Comparison of ENCODE assay signal across 23 cellular contexts in genomic region chr10:80526218-80526617, GRCh38. TPM values are rescaled to one million over a fixed set of nuclear protein-coding genes. Genes with fewer than 3 reads are reported as not detected.
DNase-seq lines count a peak whose midpoint lies in the region; ATAC-seq and TF ChIP-seq lines count a peak whose summit lies in the region.
"Had no signal": no experiment of that assay in that cellular context is flagged by ENCODE, and none has a peak within 500 bp of the region (broad histone marks: within the 10 kb centered on the region; RNA-seq: fewer than 3 reads in every experiment).

No MANE protein-coding gene starts in this region.

- peaks cover 73% of the 10 kb centered on the region for H3K4me1 Mint-ChIP-seq in activated CD8-positive, alpha-beta memory T cell treated with anti-CD3 and anti-CD28 coated beads, Interleukin-2, amount 10 ng/mL, durations not matched to agents 7 days and 5 days
- peaks cover 50 to 83% (median 68%) of the 10 kb centered on the region in 4 donors for H3K4me1 Mint-ChIP-seq in CD4-positive, alpha-beta memory T cell

- DNase-seq in activated CD8-positive, alpha-beta memory T cell treated with anti-CD3 and anti-CD28 coated beads, Interleukin-2, amount 10 ng/mL, durations not matched to agents 7 days and 5 days: no peak
- DNase-seq in activated CD8-positive, alpha-beta memory T cell treated with anti-CD3 and anti-CD28 coated beads, Interleukin-2, amount 50 U/mL, for 4 hours: no peak
- DNase-seq in CD4-positive, alpha-beta memory T cell: no peak
- no peak for DNase-seq in activated naive CD4-positive, alpha-beta T cell treated with anti-CD3 and anti-CD28 coated beads, Interleukin-2, amount 50 U/mL, for 72 hours (ENCODE audit: low spot score in 2 of 2)
- peak; percentile 32 for DNase-seq in osteoblast (ENCODE audit: insufficient read length, low spot score, missing footprints)
- DNase-seq in globus pallidus (ENCODE audit: low spot score): no peak
- DNase-seq in DMS 273 treated with DMSO at 0.1 percent for 48 hours (lab: John Stamatoyannopoulos, UW): no peak
- DNase-seq: ACHN; IMR-90; kidney; NCI-H2081; occipital lobe; PC-9; SHP77; stimulated activated CD4-positive, alpha-beta T cell treated with anti-CD3 and anti-CD28 coated beads, Interleukin-1b, Interleukin-23, amount 100 ng/mL, for 48 hours; upper lobe of right lung had no signal

- H2AFZ ChIP-seq in osteoblast (ENCODE audit: low read length): no peak overlapping the region
- H2AFZ ChIP-seq: PC-9 had no signal

- H3K9me3 Mint-ChIP-seq in activated CD8-positive, alpha-beta memory T cell treated with anti-CD3 and anti-CD28 coated beads, Interleukin-2, amount 10 ng/mL, durations not matched to agents 7 days and 5 days (ENCODE audit: low read depth): no peaks in the 10 kb centered on the region
- H3K9me3 Mint-ChIP-seq in CD4-positive, alpha-beta memory T cell: no peaks in the 10 kb centered on the region
- H3K9me3 Mint-ChIP-seq in activated naive CD4-positive, alpha-beta T cell treated with anti-CD3 and anti-CD28 coated beads, Interleukin-2, amount 50 U/mL, for 72 hours: no peaks in the 10 kb centered on the region
- H3K9me3 Mint-ChIP-seq: stimulated activated memory B cell treated with anti-CD40 and anti-IgM and Interleukin-4, amounts not matched to agents 10 μg/mL and 1 μg/mL and 100 μg/mL, for 72 hours had no signal

- POLR2A ChIA-PET in CD4-positive, alpha-beta memory T cell (lab: Charles Lee; ENCODE audit: partially characterized antibody): interaction anchor here (1.3 to 3.2 kb wide), 3 partner anchors 58 to 82 kb away, joined by 3 to 10 read pairs (median 5); no protein-coding TSS in a partner anchor

- intact Hi-C loops in CD4-positive, alpha-beta memory T cell (cut with micrococcal nuclease): no loop called here

- H3K27me3 ChIP-seq in CD4-positive, alpha-beta memory T cell (ENCODE audit: insufficient read depth, low read length): no peaks in the 10 kb centered on the region
- H3K27me3 ChIP-seq in osteoblast (ENCODE audit: insufficient read depth, low read length): no peaks in the 10 kb centered on the region
- H3K27me3 ChIP-seq: cardiac muscle cell, upper lobe of right lung had no signal

- H3K27me3 Mint-ChIP-seq in activated CD8-positive, alpha-beta memory T cell treated with anti-CD3 and anti-CD28 coated beads, Interleukin-2, amount 10 ng/mL, durations not matched to agents 7 days and 5 days: no peaks in the 10 kb centered on the region
- no peaks in the 10 kb centered on the region for H3K27me3 Mint-ChIP-seq in CD4-positive, alpha-beta memory T cell
- H3K27me3 Mint-ChIP-seq: stimulated activated memory B cell treated with anti-CD40 and anti-IgM and Interleukin-4, amounts not matched to agents 10 μg/mL and 1 μg/mL and 100 μg/mL, for 72 hours had no signal

- no peak overlapping the region for H3K4me3 Mint-ChIP-seq in activated CD8-positive, alpha-beta memory T cell treated with anti-CD3 and anti-CD28 coated beads, Interleukin-2, amount 10 ng/mL, durations not matched to agents 7 days and 5 days
- peak overlapping the region in 7 of 8 donors; percentile 43 to 80 (median 62) for H3K4me3 Mint-ChIP-seq in CD4-positive, alpha-beta memory T cell
- H3K4me3 Mint-ChIP-seq: CD14-positive monocyte; stimulated activated memory B cell treated with anti-CD40 and anti-IgM and Interleukin-4, amounts not matched to agents 10 μg/mL and 1 μg/mL and 100 μg/mL, for 72 hours had no signal

- peaks cover 1% of the 10 kb centered on the region for H3K36me3 ChIP-seq in CD4-positive, alpha-beta memory T cell (ENCODE audit: insufficient read depth, low read length)
- H3K36me3 ChIP-seq in osteoblast (ENCODE audit: insufficient read depth, low read length): no peaks in the 10 kb centered on the region
- H3K36me3 ChIP-seq: cardiac muscle cell had no signal

- no peaks in the 10 kb centered on the region for H3K79me2 ChIP-seq in osteoblast (ENCODE audit: insufficient read depth, low read length)

- H3K36me3 Mint-ChIP-seq in activated CD8-positive, alpha-beta memory T cell treated with anti-CD3 and anti-CD28 coated beads, Interleukin-2, amount 10 ng/mL, durations not matched to agents 7 days and 5 days: peaks cover 11% of the 10 kb centered on the region
- peaks cover 0 to 15% of the 10 kb centered on the region in 2 donors for H3K36me3 Mint-ChIP-seq in CD4-positive, alpha-beta memory T cell
- peaks cover 0 to 17% of the 10 kb centered on the region in 2 donors for H3K36me3 Mint-ChIP-seq in activated naive CD4-positive, alpha-beta T cell treated with anti-CD3 and anti-CD28 coated beads, Interleukin-2, amount 50 U/mL, for 72 hours
- H3K36me3 Mint-ChIP-seq: stimulated activated memory B cell treated with anti-CD40 and anti-IgM and Interleukin-4, amounts not matched to agents 10 μg/mL and 1 μg/mL and 100 μg/mL, for 72 hours had no signal

- peak overlapping the region; percentile 73 for H3K27ac Mint-ChIP-seq in activated CD8-positive, alpha-beta memory T cell treated with anti-CD3 and anti-CD28 coated beads, Interleukin-2, amount 10 ng/mL, durations not matched to agents 7 days and 5 days
- peak overlapping the region; percentile 55 to 94 (median 89) for H3K27ac Mint-ChIP-seq in CD4-positive, alpha-beta memory T cell
- H3K27ac Mint-ChIP-seq in activated naive CD4-positive, alpha-beta T cell treated with anti-CD3 and anti-CD28 coated beads, Interleukin-2, amount 50 U/mL, for 72 hours: peak overlapping the region; percentile 76 to 83
- H3K27ac Mint-ChIP-seq: stimulated activated memory B cell treated with anti-CD40 and anti-IgM and Interleukin-4, amounts not matched to agents 10 μg/mL and 1 μg/mL and 100 μg/mL, for 72 hours had no signal

- peaks cover 69% of the 10 kb centered on the region for H3K4me1 ChIP-seq in CD4-positive, alpha-beta memory T cell (ENCODE audit: insufficient read depth, low read length)
- H3K4me1 ChIP-seq in osteoblast (ENCODE audit: insufficient read depth, low read length): no peaks in the 10 kb centered on the region

- H3K4me2 ChIP-seq in osteoblast (ENCODE audit: insufficient read depth, low read length): no peak overlapping the region
- H3K4me2 ChIP-seq: PC-9 had no signal

- H4K20me1 ChIP-seq in osteoblast (ENCODE audit: insufficient read depth, low read length): no peaks in the 10 kb centered on the region

- no peaks in the 10 kb centered on the region for H3K9me3 ChIP-seq in CD4-positive, alpha-beta memory T cell (ENCODE audit: control insufficient read depth in 1 of 2, low read length in 2 of 2)
- no peaks in the 10 kb centered on the region for H3K9me3 ChIP-seq in osteoblast (ENCODE audit: low read depth, low read length)
- H3K9me3 ChIP-seq: upper lobe of right lung had no signal

- no peak for TF ChIP-seq CTCF in osteoblast (IDR thresholded peaks at IDR 0.05; ENCODE audit: extremely low read depth, low read depth, low read length)

- CTCF ChIA-PET in activated CD8-positive, alpha-beta memory T cell treated with anti-CD3 and anti-CD28 coated beads, Interleukin-2, amount 10 ng/mL, durations not matched to agents 7 days and 5 days (lab: Charles Lee): interaction anchor here (4.7 to 7.7 kb wide), 2 partner anchors 21 to 82 kb away, joined by 28 to 45 read pairs; no protein-coding TSS in a partner anchor
- CTCF ChIA-PET in CD4-positive, alpha-beta memory T cell (lab: Charles Lee; ENCODE audit: partially characterized antibody): interaction anchor here (1.0 to 2.3 kb wide), 2 partner anchors 10 to 81 kb away, joined by 3 to 11 read pairs; no protein-coding TSS in a partner anchor

- no peak overlapping the region for H3K4me3 ChIP-seq in CD4-positive, alpha-beta memory T cell (ENCODE audit: low read length in 2 of 2)
- H3K4me3 ChIP-seq in osteoblast (ENCODE audit: insufficient read depth, low read length): no peak overlapping the region
- H3K4me3 ChIP-seq: cardiac muscle cell, lung, PC-9, skin epidermis, upper lobe of right lung had no signal

- ATAC-seq in activated CD8-positive, alpha-beta memory T cell treated with anti-CD3 and anti-CD28 coated beads, Interleukin-2, amount 10 ng/mL, durations not matched to agents 7 days and 5 days: no peak
- no peak for ATAC-seq in activated naive CD4-positive, alpha-beta T cell treated with anti-CD3 and anti-CD28 coated beads, Interleukin-2, amount 50 U/mL, for 72 hours
- no peak for ATAC-seq in HG03439 (IDR thresholded peaks at IDR 0.05; ENCODE audit: unreplicated experiment)
- ATAC-seq: stimulated activated memory B cell treated with anti-CD40 and anti-IgM and Interleukin-4, amounts not matched to agents 10 μg/mL and 1 μg/mL and 100 μg/mL, for 72 hours had no signal

- H3K27ac ChIP-seq in CD4-positive, alpha-beta memory T cell (ENCODE audit: low read depth, low read length): peak overlapping the region; percentile 10
- no peak overlapping the region for H3K27ac ChIP-seq in osteoblast (ENCODE audit: low read depth, low read length)
- H3K27ac ChIP-seq: cardiac muscle cell, PC-9, upper lobe of right lung had no signal

RNA-seq across cellular contexts. Expression of gene SH2D4B, which starts 11.5 kb away (rescaled TPM):
- total RNA-seq in activated CD8-positive, alpha-beta memory T cell treated with anti-CD3 and anti-CD28 coated beads, Interleukin-2, amount 10 ng/mL, durations not matched to agents 7 days and 5 days: under 1 TPM in 1 of 2 experiments, not detected in 1; 0.09 TPM
- total RNA-seq in CD4-positive, alpha-beta memory T cell: under 1 TPM; 0.17 TPM
- not detected for polyA plus RNA-seq in CD4-positive, alpha-beta memory T cell
- total RNA-seq in activated naive CD4-positive, alpha-beta T cell treated with anti-CD3 and anti-CD28 coated beads, Interleukin-2, amount 50 U/mL, for 72 hours: under 1 TPM in 1 of 2 donors, not detected in 1; 0.14 TPM
- under 0.01 TPM in 1 of 2 replicates, not detected in the other for total RNA-seq in osteoblast
- total RNA-seq: cardiac muscle cell, IMR-90, M059J had no signal
- polyA plus RNA-seq: cardiac muscle cell, CD14-positive monocyte, IMR-90 had no signal
